22 cellular contexts compared by ENCODE assay signal in genomic region chr20:60808003-60808402, GRCh38.
DNase-seq lines count a peak whose midpoint lies in the region; ATAC-seq, FAIRE-seq and TF ChIP-seq lines count a peak whose summit lies in the region.
"Had no signal": no experiment of that assay in that cellular context is flagged by ENCODE, and none has a peak within 500 bp of the region (broad histone marks: within the 10 kb centered on the region; RNA-seq: fewer than 3 reads in every experiment).

No MANE protein-coding gene starts in this region.

- peak overlapping the region; percentile 9; the same call in 1 of the 2 replicates for H2AK5ac ChIP-seq in H1 (ENCODE audit: low read depth, low read length)

- no peak overlapping the region; the same call in 1 of the 2 replicates for H2BK12ac ChIP-seq in H1 (ENCODE audit: low read depth, low read length)

- no peak overlapping the region for H4K91ac ChIP-seq in H1 (replicated peaks; ENCODE audit: insufficient read length, low read length)

- no peak overlapping the region for H3K4me2 ChIP-seq in H1 (ENCODE audit: insufficient read depth in 1 of 2, low read depth in 2 of 2, low read length in 2 of 2)
- H3K4me2 ChIP-seq: A549; BLaER1 treated with 17β-estradiol and CSF1 and Interleukin-3, amounts not matched to agents 10 nM and 100 nM had no signal

- H3K14ac ChIP-seq in H1 (ENCODE audit: insufficient read length) = no peak overlapping the region

- H3K27ac ChIP-seq in H1 (ENCODE audit: low read depth, low read length) = no peak overlapping the region
- H3K27ac ChIP-seq in CD8-positive, alpha-beta T cell (ENCODE audit: low read depth, low read length) = no peak overlapping the region
- H3K27ac ChIP-seq: A549; BLaER1 treated with 17β-estradiol and CSF1 and Interleukin-3, amounts not matched to agents 10 nM and 100 nM had no signal

- 94% methylated on average over 12 of the region's 12 CpGs; no CpG with 5 or more reads in 1 of the 2 experiments for WGBS in H1 (ENCODE audit: extremely low coverage in 1 of 2, insufficient coverage in 1 of 2, insufficient read length in 1 of 2, insufficient replicate concordance in 2 of 2, low coverage in 1 of 2, low lambda C conversion rate in 2 of 2, missing lambda C conversion rate in 1 of 2), 2 experiments

- no peak for TF ChIP-seq EP300 in H1 (IDR thresholded peaks at IDR 0.05; ENCODE audit: borderline replicate concordance in 1 of 2, low read depth in 2 of 2, low read length in 2 of 2)

- H3K56ac ChIP-seq in H1 (replicated peaks; ENCODE audit: insufficient read length, low read depth, low read length) = no peak overlapping the region

- no peak for TF ChIP-seq CTCF in H1 (IDR thresholded peaks at IDR 0.05; ENCODE audit: control extremely low read depth in 1 of 3, insufficient read depth in 1 of 3, low read depth in 1 of 3, low read length in 3 of 3)
- no peak for TF ChIP-seq CTCF in osteocyte (IDR thresholded peaks at IDR 0.05)
- TF ChIP-seq CTCF in CD8-positive, alpha-beta T cell (IDR thresholded peaks at IDR 0.05) = no peak

- intact Hi-C loops in CD8-positive, alpha-beta T cell (cut with DNase I, micrococcal nuclease) = no loop called here

- H3K36me3 ChIP-seq in H1 (ENCODE audit: control insufficient read depth in 2 of 4, insufficient read depth in 4 of 4, low read length in 3 of 4) = no peaks in the 10 kb centered on the region
- no peaks in the 10 kb centered on the region for H3K36me3 ChIP-seq in CD8-positive, alpha-beta T cell (ENCODE audit: insufficient read depth, low read length)
- H3K36me3 ChIP-seq: BE2C; BLaER1 treated with 17β-estradiol and CSF1 and Interleukin-3, amounts not matched to agents 10 nM and 100 nM had no signal

- H2AFZ ChIP-seq in H1 (ENCODE audit: low read length) = no peak overlapping the region

- H4K8ac ChIP-seq in H1 (ENCODE audit: extremely low read depth, insufficient read depth, low read length) = no peak overlapping the region

- H4K20me1 ChIP-seq in H1 (replicated peaks in 1 of 2; ENCODE audit: control insufficient read depth in 1 of 2, insufficient read depth in 2 of 2, low read length in 2 of 2) = no peaks in the 10 kb centered on the region
- H4K20me1 ChIP-seq: BLaER1 treated with 17β-estradiol and CSF1 and Interleukin-3, amounts not matched to agents 10 nM and 100 nM had no signal

- peaks cover 6 to 12% (median 7%) of the 10 kb centered on the region in 4 experiments for H3K4me1 ChIP-seq in H1 (replicated peaks in 1 of 4; ENCODE audit: control insufficient read depth in 3 of 4, insufficient read depth in 4 of 4, low read length in 3 of 4)
- H3K4me1 ChIP-seq in CD8-positive, alpha-beta T cell (ENCODE audit: insufficient read depth, low read length) = no peaks in the 10 kb centered on the region
- H3K4me1 ChIP-seq: A549, BE2C had no signal

- FAIRE-seq in HTR-8/SVneo (lab: Jason Lieb, UNC) = peak; percentile 79
- no peak for FAIRE-seq in H1 (lab: Jason Lieb, UNC)
- FAIRE-seq: A549, G401.6, GM12892 had no signal

- TF ChIP-seq RAD21 in H1 (IDR thresholded peaks at IDR 0.05 in 1 of 2, conservative IDR thresholded peaks at IDR 0.05 in 1 of 2; ENCODE audit: low read depth in 2 of 2, low read length in 2 of 2) = no peak

- no peaks in the 10 kb centered on the region for H3K27me3 ChIP-seq in H1 (replicated peaks in 1 of 4; ENCODE audit: control insufficient read depth in 3 of 4, extremely low read depth in 1 of 4, insufficient read depth in 3 of 4, low read length in 3 of 4)
- H3K27me3 ChIP-seq in CD8-positive, alpha-beta T cell (ENCODE audit: insufficient read depth, low read length) = no peaks in the 10 kb centered on the region
- H3K27me3 ChIP-seq: BE2C; BLaER1 treated with 17β-estradiol and CSF1 and Interleukin-3, amounts not matched to agents 10 nM and 100 nM had no signal

- H3K79me1 ChIP-seq in H1 (ENCODE audit: low read depth, low read length) = no peaks in the 10 kb centered on the region

- TF ChIP-seq POLR2A in H1 (IDR thresholded peaks at IDR 0.05; ENCODE audit: control extremely low read depth in 1 of 2, low read depth in 2 of 2, low read length in 2 of 2) = no peak

- ATAC-seq in CD8-positive, alpha-beta T cell = no peak
- ATAC-seq: A549 had no signal

- H3K9me3 ChIP-seq in H1 (ENCODE audit: insufficient read depth in 2 of 2, low read depth in 1 of 2, low read length in 1 of 2) = peaks cover 6 to 8% of the 10 kb centered on the region in 2 experiments
- H3K9me3 ChIP-seq in CD8-positive, alpha-beta T cell (ENCODE audit: low read length) = no peaks in the 10 kb centered on the region
- H3K9me3 ChIP-seq: A549, BE2C, Caco-2 had no signal

- POLR2A ChIA-PET in H1 (lab: Charles Lee; ENCODE audit: partially characterized antibody) = no interaction called here
- POLR2A ChIA-PET in CD8-positive, alpha-beta T cell (lab: Charles Lee) = no interaction called here

- no peak overlapping the region for H2BK5ac ChIP-seq in H1 (ENCODE audit: low read depth, low read length)

- no peak overlapping the region for H2BK120ac ChIP-seq in H1 (replicated peaks; ENCODE audit: low read depth, low read length)

- no peaks in the 10 kb centered on the region for H3K4me1 Mint-ChIP-seq in osteocyte (ENCODE audit: unreplicated experiment)
- H3K4me1 Mint-ChIP-seq in CD8-positive, alpha-beta T cell (ENCODE audit: low read depth) = no peaks in the 10 kb centered on the region
- H3K4me1 Mint-ChIP-seq: CD14-positive monocyte had no signal

- H3K18ac ChIP-seq in H1 (ENCODE audit: extremely low read depth, low read length) = no peak overlapping the region

- no peaks in the 10 kb centered on the region for H3K36me3 Mint-ChIP-seq in osteocyte (ENCODE audit: unreplicated experiment)
- no peaks in the 10 kb centered on the region for H3K36me3 Mint-ChIP-seq in CD8-positive, alpha-beta T cell
- H3K36me3 Mint-ChIP-seq: CD14-positive monocyte had no signal

- H4K5ac ChIP-seq in H1 (ENCODE audit: insufficient read length, low read depth, low read length) = no peak overlapping the region

- no peaks in the 10 kb centered on the region for H3K79me2 ChIP-seq in H1 (ENCODE audit: control insufficient read depth in 1 of 2, insufficient read depth in 2 of 2, low read length in 2 of 2)

- H3K9me3 Mint-ChIP-seq in osteocyte (ENCODE audit: unreplicated experiment) = no peaks in the 10 kb centered on the region
- H3K9me3 Mint-ChIP-seq in CD8-positive, alpha-beta T cell = peaks cover 9% of the 10 kb centered on the region

- CTCF ChIA-PET in H1 (lab: Charles Lee; ENCODE audit: partially characterized antibody) = interaction anchor here (0.6 kb wide), 1 partner anchor 40 kb away, joined by 3 read pairs; no protein-coding TSS in a partner anchor
- CTCF ChIA-PET in CD8-positive, alpha-beta T cell (lab: Charles Lee) = no interaction called here

- H3K4me3 ChIP-seq in H1 (ENCODE audit: extremely low read depth in 1 of 4, insufficient read depth in 2 of 4, low read depth in 3 of 4, low read length in 4 of 4) = no peak overlapping the region
- no peak overlapping the region for H3K4me3 ChIP-seq in CD8-positive, alpha-beta T cell (ENCODE audit: low read depth, low read length)
- H3K4me3 ChIP-seq: A549; BLaER1 treated with 17β-estradiol and CSF1 and Interleukin-3, amounts not matched to agents 10 nM and 100 nM had no signal

- DNase-seq in HTR-8/SVneo (ENCODE audit: insufficient read length, low spot score) (no peak), H1 (ENCODE audit: low read depth in 1 of 2, low spot score in 2 of 2) (no peak), osteocyte (ENCODE audit: extremely low spot score, unreplicated experiment) (peak; percentile 60), NCI-H1048 (lab: John Stamatoyannopoulos, UW) (no peak), cerebellar cortex (ENCODE audit: low spot score) (no peak)
- no peak for DNase-seq in CD8-positive, alpha-beta T cell
- DNase-seq: 8988T; ACHN; AML-193; BE2C; CD4-positive, alpha-beta T cell; DMS153; DND-41; GOT3; H7; HCEC 1CT had no signal

- no peak overlapping the region for H3K27ac Mint-ChIP-seq in osteocyte (ENCODE audit: unreplicated experiment)
- no peak overlapping the region for H3K27ac Mint-ChIP-seq in CD8-positive, alpha-beta T cell
- H3K27ac Mint-ChIP-seq: CD14-positive monocyte; CD4-positive, alpha-beta T cell had no signal

- no peak overlapping the region for H2BK20ac ChIP-seq in H1 (ENCODE audit: low read length)

- no peak overlapping the region for H3K23ac ChIP-seq in H1 (ENCODE audit: insufficient read length)

- no peak overlapping the region for H3K9ac ChIP-seq in H1 (replicated peaks in 1 of 4; ENCODE audit: extremely low read depth in 1 of 4, low read depth in 3 of 4, low read length in 3 of 4)
- H3K9ac ChIP-seq: BLaER1 treated with 17β-estradiol and CSF1 and Interleukin-3, amounts not matched to agents 10 nM and 100 nM had no signal

- H3K4ac ChIP-seq in H1 (replicated peaks; ENCODE audit: insufficient read length, low read depth, low read length) = no peak overlapping the region

- peak overlapping the region; percentile 25; the same call in 1 of the 2 replicates for H2BK15ac ChIP-seq in H1 (ENCODE audit: low read length)

- H3K23me2 ChIP-seq in H1 (ENCODE audit: low read depth, low read length) = no peaks in the 10 kb centered on the region

- H3K4me3 Mint-ChIP-seq in osteocyte (ENCODE audit: unreplicated experiment) = no peak overlapping the region
- no peak overlapping the region for H3K4me3 Mint-ChIP-seq in CD8-positive, alpha-beta T cell
- H3K4me3 Mint-ChIP-seq: CD14-positive monocyte; CD4-positive, alpha-beta T cell had no signal

- no peaks in the 10 kb centered on the region for H3K27me3 Mint-ChIP-seq in osteocyte (ENCODE audit: unreplicated experiment)
- H3K27me3 Mint-ChIP-seq in CD8-positive, alpha-beta T cell (ENCODE audit: low read depth) = no peaks in the 10 kb centered on the region

TF ChIP-seq in H1, 55 proteins besides CTCF, POLR2A, EP300 and RAD21 (continues in another document):
- TF ChIP-seq YY1 (IDR thresholded peaks at IDR 0.05; ENCODE audit: low read depth, low read length) (no peak), USF2 (IDR thresholded peaks at IDR 0.05; ENCODE audit: low read length) (no peak), CREB1 (IDR thresholded peaks at IDR 0.05) (no peak), HDAC6 (IDR thresholded peaks at IDR 0.05; ENCODE audit: low read depth, low read length) (no peak), EZH2 (IDR thresholded peaks at IDR 0.05; ENCODE audit: low read depth, low read length, severe bottlenecking) (no peak), SIN3A (conservative IDR thresholded peaks at IDR 0.05 in 1 of 2, IDR thresholded peaks at IDR 0.05 in 1 of 2; ENCODE audit: low read depth in 1 of 2, low read length in 2 of 2) (no peak), KDM5A (IDR thresholded peaks at IDR 0.05; ENCODE audit: low read length) (no peak)
